Comparison of ENCODE assay signal across 8 cellular contexts in genomic region chr19:58346961-58347929, GRCh38. TPM values are rescaled to one million over a fixed set of nuclear protein-coding genes. Genes with fewer than 3 reads are reported as not detected.
DNase-seq lines count a peak whose midpoint lies in the region; TF ChIP-seq lines count a peak whose summit lies in the region.

No MANE protein-coding gene starts in this region.

- H3K9ac ChIP-seq in iPS-18a (ENCODE audit: low read length) (peak overlapping the region; percentile 48), skeletal muscle tissue (ENCODE audit: low read depth in 1 of 3, low read length in 3 of 3) (peak overlapping the region; percentile 50 to 68 (median 54)), MM.1S (ENCODE audit: low read length) (no peak overlapping the region)

- no peaks in the 10 kb centered on the region for H3K9me2 ChIP-seq in MM.1S (replicated peaks; ENCODE audit: insufficient read depth, low read length)

- no peaks in the 10 kb centered on the region for H4K20me1 ChIP-seq in MM.1S (ENCODE audit: insufficient read depth, low read length)

- no peaks in the 10 kb centered on the region for H3F3A ChIP-seq in MM.1S (ENCODE audit: insufficient read depth, low read length)

- H3K4me3 ChIP-seq in astrocyte of the spinal cord (ENCODE audit: low read depth, low read length): peak overlapping the region; percentile 71
- H3K4me3 ChIP-seq in iPS-18a (ENCODE audit: low read length): peak overlapping the region; percentile 85
- H3K4me3 ChIP-seq in skeletal muscle tissue (ENCODE audit: low read length in 3 of 3): peak overlapping the region; percentile 56 to 65 (median 61)
- H3K4me3 ChIP-seq in MM.1S (ENCODE audit: low read length): no peak overlapping the region

- H3K36me3 ChIP-seq in iPS-18a (ENCODE audit: control insufficient read depth, low read depth, low read length): no peaks in the 10 kb centered on the region
- H3K36me3 ChIP-seq in skeletal muscle tissue (ENCODE audit: control insufficient read depth in 3 of 3, insufficient read depth in 3 of 3, low read length in 3 of 3): no peaks in the 10 kb centered on the region
- no peaks in the 10 kb centered on the region for H3K36me3 ChIP-seq in MM.1S (replicated peaks; ENCODE audit: insufficient read depth, low read length)

- DNase-seq in GM10248 (ENCODE audit: extremely low spot score): peak; percentile 96
- peak; percentile 35 for DNase-seq in HCEC 1CT
- DNase-seq in NCI-H1092 (lab: John Stamatoyannopoulos, UW): peak; percentile 44
- peak; percentile 67 for DNase-seq in T-helper 22 cell (ENCODE audit: low read depth)
- peak; percentile 73 for DNase-seq in astrocyte of the spinal cord (ENCODE audit: low read depth, low spot score)
- no peak for DNase-seq in MM.1S

- H3K4me1 ChIP-seq in iPS-18a (ENCODE audit: control insufficient read depth, low read depth, low read length): peaks cover 4% of the 10 kb centered on the region
- peaks cover 0 to 2% (median 2%) of the 10 kb centered on the region in 3 donors for H3K4me1 ChIP-seq in skeletal muscle tissue (ENCODE audit: control insufficient read depth in 3 of 3, insufficient read depth in 3 of 3, low read length in 3 of 3)
- no peaks in the 10 kb centered on the region for H3K4me1 ChIP-seq in MM.1S (ENCODE audit: low read length)

- CTCF ChIA-PET in GM10248 (lab: Yijun Ruan, JAX): interaction anchor here (0.8 to 3.8 kb wide), 9 partner anchors 11 to 172 kb away, joined by 3 to 14 read pairs (median 6); partner anchors contain the start of genes ZBTB45 and ZNF497

- H3K9me3 ChIP-seq in iPS-18a (ENCODE audit: control insufficient read depth, low read depth, low read length) (no peaks in the 10 kb centered on the region), skeletal muscle tissue (ENCODE audit: control insufficient read depth in 3 of 3, low read length in 3 of 3) (no peaks in the 10 kb centered on the region), MM.1S (replicated peaks; ENCODE audit: insufficient read depth, low read length) (no peaks in the 10 kb centered on the region)

- H2AFZ ChIP-seq in MM.1S (ENCODE audit: low read length): no peak overlapping the region

- TF ChIP-seq CTCF in GM10248 (IDR thresholded peaks at IDR 0.05; ENCODE audit: control extremely low read depth, extremely low read depth, low read depth, missing control alignments) (no peak), astrocyte of the spinal cord (IDR thresholded peaks at IDR 0.05; ENCODE audit: low read depth, low read length) (no peak), MM.1S (IDR thresholded peaks at IDR 0.05; ENCODE audit: low read length) (no peak)

- no peak overlapping the region for H3K27ac ChIP-seq in iPS-18a (ENCODE audit: low read length)
- no peak overlapping the region for H3K27ac ChIP-seq in skeletal muscle tissue (ENCODE audit: low read depth, low read length)
- H3K27ac ChIP-seq in MM.1S (ENCODE audit: low read length): no peak overlapping the region

- POLR2A ChIA-PET in GM10248 (lab: Yijun Ruan, JAX): no interaction called here

- in situ Hi-C loops in astrocyte of the spinal cord (cut with HindIII; ENCODE audit: low sequenced_read_pairs): no loop called here

- no peak overlapping the region for H3K4me2 ChIP-seq in MM.1S (ENCODE audit: low read depth, low read length)

- H3K27me3 ChIP-seq in iPS-18a (ENCODE audit: control insufficient read depth, insufficient read depth, low read length) (peaks cover 20% of the 10 kb centered on the region), skeletal muscle tissue (ENCODE audit: control insufficient read depth in 3 of 3, insufficient read depth in 3 of 3, low read length in 3 of 3) (peaks cover 11 to 35% (median 14%) of the 10 kb centered on the region in 3 donors), MM.1S (replicated peaks; ENCODE audit: insufficient read depth, low read length) (no peaks in the 10 kb centered on the region)

- H3K79me2 ChIP-seq in MM.1S (ENCODE audit: low read length): no peaks in the 10 kb centered on the region

RNA-seq across cellular contexts. Expression of gene A1BG, which starts 6.0 kb away (rescaled TPM):
- total RNA-seq in skeletal muscle tissue: under 0.01 TPM

RNA-seq across cellular contexts. Expression of gene ZNF497, which starts 15.3 kb away (rescaled TPM):
- 2.1 TPM for total RNA-seq in skeletal muscle tissue

RNA-seq across cellular contexts. Expression of gene ZSCAN22, which starts 20.5 kb away (rescaled TPM):
- 2.6 TPM for total RNA-seq in skeletal muscle tissue

RNA-seq across cellular contexts. Expression of gene ZNF837, which starts 33.6 kb away (rescaled TPM):
- total RNA-seq in skeletal muscle tissue: 0.52 TPM

RNA-seq across cellular contexts. Expression of gene RPS5, which starts 39.8 kb away (rescaled TPM):
- 3,737 TPM for total RNA-seq in skeletal muscle tissue
